In the genomic region with DNA sequence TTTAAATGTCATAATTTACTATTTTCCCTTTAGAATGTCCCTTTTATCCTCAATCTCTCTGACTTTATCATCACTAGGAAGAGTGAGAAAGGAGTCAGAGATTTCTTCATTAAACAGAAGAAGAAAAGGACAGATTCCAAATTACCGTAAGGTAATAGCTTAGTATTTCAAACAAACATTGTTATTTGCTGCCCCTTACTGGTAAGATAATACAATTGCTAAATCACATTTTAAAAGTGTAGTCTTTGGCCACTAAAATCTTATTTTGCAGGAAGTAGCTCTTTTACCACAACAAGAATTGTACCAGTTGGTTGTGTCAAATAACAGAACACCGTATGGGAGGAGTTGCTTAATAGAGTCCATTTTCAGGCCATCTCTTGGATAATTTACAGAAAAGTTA, we compare ENCODE assay signal across 8 cellular contexts. TPM values are rescaled to one million over a fixed set of nuclear protein-coding genes. Genes with fewer than 3 reads are reported as not detected.
DNase-seq lines count a peak whose midpoint lies in the region; ATAC-seq, FAIRE-seq and TF ChIP-seq lines count a peak whose summit lies in the region.

No MANE protein-coding gene starts in this region.

- WGBS in H9 (ENCODE audit: extremely low coverage, insufficient read length, low lambda C conversion rate) = no CpG with 5 or more reads among the region's 2 CpGs
- 11 to 25% methylated on average over 2 of the region's 2 CpGs for WGBS in esophagus squamous epithelium, 2 donors
- WGBS in small intestine, 3 donors = 10 to 13% (median 11%) methylated on average over 2 of the region's 2 CpGs

- intact Hi-C loops in esophagus squamous epithelium (cut with DNase I) = no loop called here
- intact Hi-C loops in head of caudate nucleus (cut with DNase I) = loop anchor here (10.0 kb wide), 2 partner anchors 650 to 710 kb away; no protein-coding TSS in a partner anchor

- H2AK5ac ChIP-seq in H9 (ENCODE audit: insufficient read length, low read length) = no peak overlapping the region

- H3K27me3 ChIP-seq in H9 (ENCODE audit: insufficient read depth, low read length) (no peaks in the 10 kb centered on the region), OCI-LY3 (ENCODE audit: low read depth, low read length) (no peaks in the 10 kb centered on the region), esophagus squamous epithelium (no peaks in the 10 kb centered on the region), small intestine (ENCODE audit: control insufficient read depth in 2 of 2, insufficient read depth in 2 of 2, low read length in 2 of 2) (no peaks in the 10 kb centered on the region)

- H3K4me1 Mint-ChIP-seq in H9 = peaks cover 2 to 8% of the 10 kb centered on the region in 2 experiments; a peak in 1 of 4 replicates

- no peaks in the 10 kb centered on the region for H4K20me1 ChIP-seq in H9 (ENCODE audit: control insufficient read depth, insufficient read depth, insufficient read length)
- H4K20me1 ChIP-seq in OCI-LY3 (ENCODE audit: insufficient read depth, low read length) = no peaks in the 10 kb centered on the region

- H4K5ac ChIP-seq in H9 (ENCODE audit: insufficient read length, low read depth, low read length) = no peak overlapping the region

- H3K9me3 Mint-ChIP-seq in H9 = no peaks in the 10 kb centered on the region

- H3K4me3 ChIP-seq in OCI-LY3 (ENCODE audit: low read length) (no peak overlapping the region), esophagus squamous epithelium (no peak overlapping the region), small intestine (ENCODE audit: low read depth in 1 of 2, low read length in 2 of 2) (no peak overlapping the region)

- H2BK15ac ChIP-seq in H9 (ENCODE audit: low read depth, low read length) = no peak overlapping the region

- H4K8ac ChIP-seq in H9 (replicated peaks; ENCODE audit: insufficient read length, low read depth, low read length) = no peak overlapping the region

- no peak overlapping the region for H3K18ac ChIP-seq in H9 (ENCODE audit: insufficient read length, low read depth, low read length)

- H3K4ac ChIP-seq in H9 (ENCODE audit: low read depth, low read length) = no peak overlapping the region

- DNase-seq in EH (ENCODE audit: low read depth) (peak; percentile 39), H9 (no peak), esophagus squamous epithelium (lab: John Stamatoyannopoulos, UW) (no peak), small intestine (peak; percentile 26), head of caudate nucleus (no peak)
- DNase-seq in activated CD4-positive, alpha-beta T cell treated with anti-CD3 and anti-CD28 coated beads, Interleukin-2, amount 50 U/mL, for 4 hours = no peak

- no peak overlapping the region for H2BK20ac ChIP-seq in H9 (ENCODE audit: low read depth, low read length, poor library complexity, severe bottlenecking)

- no peak overlapping the region for H2BK12ac ChIP-seq in H9 (ENCODE audit: insufficient read length, low read depth, low read length)

- H2AFZ ChIP-seq in H9 (ENCODE audit: low read length) (no peak overlapping the region), OCI-LY3 (ENCODE audit: low read depth, low read length) (no peak overlapping the region)

- no peaks in the 10 kb centered on the region for H3K79me1 ChIP-seq in H9 (ENCODE audit: insufficient read depth, low read depth, low read length, poor library complexity, severe bottlenecking)

- H4K91ac ChIP-seq in H9 (ENCODE audit: insufficient read length, low read depth, low read length) = no peak overlapping the region

- no peak overlapping the region for H3K56ac ChIP-seq in H9 (ENCODE audit: insufficient read length, low read depth, low read length)

- H3K79me2 ChIP-seq in H9 (ENCODE audit: insufficient read depth, low read length) (no peaks in the 10 kb centered on the region), OCI-LY3 (ENCODE audit: low read length) (no peaks in the 10 kb centered on the region)

- H3K36me3 ChIP-seq in OCI-LY3 (replicated peaks; ENCODE audit: low read depth, low read length) = no peaks in the 10 kb centered on the region
- H3K36me3 ChIP-seq in esophagus squamous epithelium = no peaks in the 10 kb centered on the region
- H3K36me3 ChIP-seq in small intestine (ENCODE audit: control insufficient read depth in 2 of 2, insufficient read depth in 2 of 2, low read length in 2 of 2) = no peaks in the 10 kb centered on the region

- H3K14ac ChIP-seq in H9 (ENCODE audit: insufficient read depth, low read length) = no peak overlapping the region

- H3K9me3 ChIP-seq in H9 (ENCODE audit: control insufficient read depth, low read depth, low read length) (no peaks in the 10 kb centered on the region), OCI-LY3 (ENCODE audit: insufficient read depth, low read length) (no peaks in the 10 kb centered on the region), esophagus squamous epithelium (no peaks in the 10 kb centered on the region), small intestine (ENCODE audit: control insufficient read depth, low read depth) (no peaks in the 10 kb centered on the region)

- no peaks in the 10 kb centered on the region for H3K23me2 ChIP-seq in H9 (ENCODE audit: insufficient read length, low read depth, low read length, poor library complexity, severe bottlenecking)

- no peak overlapping the region for H3K9ac ChIP-seq in H9 (ENCODE audit: extremely low read depth, insufficient read length, low read length)
- H3K9ac ChIP-seq in OCI-LY3 (ENCODE audit: low read length) = no peak overlapping the region

- H3K4me3 Mint-ChIP-seq in H9 = no peak overlapping the region

- TF ChIP-seq CTCF in H9 (conservative IDR thresholded peaks at IDR 0.05) (peak; percentile 60), OCI-LY3 (IDR thresholded peaks at IDR 0.05; ENCODE audit: low read depth, low read length) (peak; percentile 58), esophagus squamous epithelium (IDR thresholded peaks at IDR 0.05) (peak in 4 of 6 experiments; percentile 17 to 26 (median 18))

- no peak overlapping the region for H3K23ac ChIP-seq in H9 (ENCODE audit: insufficient read length, low read depth, low read length)

- H2BK120ac ChIP-seq in H9 (ENCODE audit: low read depth, low read length, poor library complexity, severe bottlenecking) = no peak overlapping the region

- no peak for TF ChIP-seq POLR2A in esophagus squamous epithelium (IDR thresholded peaks at IDR 0.05)

- no peak overlapping the region for H3K4me2 ChIP-seq in H9 (ENCODE audit: insufficient read depth, insufficient read length, low read length)
- H3K4me2 ChIP-seq in OCI-LY3 (ENCODE audit: low read length) = peak overlapping the region; percentile 15

- H3K4me1 ChIP-seq in H9 (ENCODE audit: insufficient read depth, low read length) (no peaks in the 10 kb centered on the region), OCI-LY3 (ENCODE audit: low read length) (no peaks in the 10 kb centered on the region; the same call in 1 of the 2 replicates), esophagus squamous epithelium (peaks cover 0 to 7% (median 4%) of the 10 kb centered on the region in 3 donors), small intestine (ENCODE audit: control insufficient read depth in 2 of 2, insufficient read depth in 1 of 2, low read depth in 1 of 2, low read length in 1 of 2) (no peaks in the 10 kb centered on the region)

- H3K36me3 Mint-ChIP-seq in H9 (ENCODE audit: insufficient read depth in 1 of 3, low read depth in 3 of 3) = no peaks in the 10 kb centered on the region

- no peak overlapping the region for H3K27ac Mint-ChIP-seq in H9

- no peak overlapping the region for H3T11ph ChIP-seq in H9 (ENCODE audit: low read length)

- ATAC-seq in HG03039 (IDR thresholded peaks at IDR 0.05; ENCODE audit: unreplicated experiment) = no peak

- H3K27ac ChIP-seq in H9 (ENCODE audit: insufficient read length, low read depth, low read length) (no peak overlapping the region), OCI-LY3 (ENCODE audit: low read length) (no peak overlapping the region), esophagus squamous epithelium (no peak overlapping the region), small intestine (ENCODE audit: low read depth in 1 of 2, low read length in 1 of 2) (no peak overlapping the region)

- H2BK5ac ChIP-seq in H9 (ENCODE audit: insufficient read length, low read length) = no peak overlapping the region

- FAIRE-seq in small intestine (lab: Jason Lieb, UNC) = no peak

- peaks cover 2% of the 10 kb centered on the region; the same call in 1 of the 2 replicates for H3K27me3 Mint-ChIP-seq in H9 (ENCODE audit: low read depth)

RNA-seq across cellular contexts. Expression of a gene that starts 53.7 kb away (rescaled TPM):
- 72.1 and 75.0 TPM in 2 replicates for total RNA-seq in H9 (2021)
- 10 to 100 TPM; 17.6 to 46.3 (median 34.0) TPM for total RNA-seq in esophagus squamous epithelium
- polyA plus RNA-seq in small intestine = 10 to 100 TPM; 29.2 to 36.9 (median 35.1) TPM

RNA-seq across cellular contexts. Expression of a gene that starts 54.0 kb away (rescaled TPM):
- total RNA-seq in H9 (2021) (6.9 and 8.7 TPM in 2 replicates), esophagus squamous epithelium (10 to 100 TPM in 2 of 4 donors, 1 to 10 TPM in 2; 8.4 to 16.4 (median 10.1) TPM)
- 1 to 10 TPM; 3.0 to 5.6 (median 4.3) TPM for polyA plus RNA-seq in small intestine

Comparison
In these comparisons a context has a peak if more than half of its experiments do, and no peak if none do; other contexts are left out.
1. DNase-seq: peak in EH (single experiment) and small intestine (single experiment); none in H9 (single experiment), esophagus squamous epithelium (single experiment), activated CD4-positive, alpha-beta T cell treated with anti-CD3 and anti-CD28 coated beads, Interleukin-2, amount 50 U/mL, for 4 hours (0 of 2) and head of caudate nucleus (0 of 42).
2. Peak in every context shown above with its lines, with median percentiles within 50 percentile points of each other: CTCF ChIP-seq.